ENCODE assay signal across 8 cellular contexts in genomic region chr5:79560774-79561524, GRCh38. TPM values are rescaled to one million over a fixed set of nuclear protein-coding genes. Genes with fewer than 3 reads are reported as not detected.
DNase-seq lines count a peak whose midpoint lies in the region; ATAC-seq and TF ChIP-seq lines count a peak whose summit lies in the region.

No MANE protein-coding gene starts in this region.

- intact Hi-C loops in vagina (cut with DNase I) = no loop called here

- H3K9me3 Mint-ChIP-seq in chondrocyte (ENCODE audit: low read depth) = no peaks in the 10 kb centered on the region

- no peaks in the 10 kb centered on the region for H3K27me3 ChIP-seq in Loucy (ENCODE audit: insufficient read depth, low read length, poor library complexity, severe bottlenecking)
- no peaks in the 10 kb centered on the region for H3K27me3 ChIP-seq in vagina

- no peak for TF ChIP-seq POLR2A in vagina (IDR thresholded peaks at IDR 0.05)

- peak; percentile 82 for ATAC-seq in GM21423 (IDR thresholded peaks at IDR 0.05; ENCODE audit: unreplicated experiment)

- peak overlapping the region; percentile 72; the same call in 1 of the 2 replicates for H2AFZ ChIP-seq in Loucy (ENCODE audit: low read length)

- H3K4me3 ChIP-seq in Loucy (ENCODE audit: low read length, poor library complexity, severe bottlenecking) (no peak overlapping the region), vagina (no peak overlapping the region)

- H4K20me1 ChIP-seq in Loucy (ENCODE audit: insufficient read depth, low read length, poor library complexity, severe bottlenecking) = no peaks in the 10 kb centered on the region

- no peak overlapping the region for H3K9ac ChIP-seq in Loucy (ENCODE audit: low read depth, low read length, poor library complexity, severe bottlenecking)

- no peak for TF ChIP-seq CTCF in Loucy (conservative IDR thresholded peaks at IDR 0.05; ENCODE audit: low read length)
- TF ChIP-seq CTCF in chondrocyte (IDR thresholded peaks at IDR 0.05) = no peak
- TF ChIP-seq CTCF in vagina (IDR thresholded peaks at IDR 0.05) = no peak

- no peak overlapping the region for H3K27ac ChIP-seq in vagina

- H3K27ac Mint-ChIP-seq in chondrocyte (ENCODE audit: unreplicated experiment) = peak overlapping the region; percentile 25

- H3K9me3 ChIP-seq in Loucy (ENCODE audit: insufficient read depth, low read depth, low read length) = no peaks in the 10 kb centered on the region
- no peaks in the 10 kb centered on the region for H3K9me3 ChIP-seq in vagina

- peaks cover 4% of the 10 kb centered on the region for H3K27me3 Mint-ChIP-seq in chondrocyte (ENCODE audit: low read depth)

- H3K4me1 Mint-ChIP-seq in chondrocyte (ENCODE audit: low read depth) = peaks cover 17% of the 10 kb centered on the region

- no peaks in the 10 kb centered on the region for H3K79me2 ChIP-seq in Loucy (ENCODE audit: insufficient read depth, low read length)

- DNase-seq in CD1c-positive myeloid dendritic cell (ENCODE audit: extremely low spot score) (peak; percentile 22), chondrocyte (ENCODE audit: low spot score) (no peak), DMS79 (lab: John Stamatoyannopoulos, UW) (no peak), NCI-H510A treated with DMSO at 0.1 percent for 48 hours (lab: John Stamatoyannopoulos, UW) (no peak), vagina (ENCODE audit: extremely low spot score in 2 of 2) (no peak), NCI-H2196 treated with DMSO at 0.1 percent for 48 hours (lab: John Stamatoyannopoulos, UW; ENCODE audit: unreplicated experiment) (no peak)

- H3K4me3 Mint-ChIP-seq in chondrocyte (ENCODE audit: unreplicated experiment) = no peak overlapping the region

- no peak overlapping the region for H3K4me2 ChIP-seq in Loucy (ENCODE audit: low read depth, low read length, poor library complexity, severe bottlenecking)

- H3K4me1 ChIP-seq in Loucy (ENCODE audit: insufficient read depth, low read length, poor library complexity, severe bottlenecking) (no peaks in the 10 kb centered on the region), vagina (no peaks in the 10 kb centered on the region)

- peaks cover 1% of the 10 kb centered on the region for H3K36me3 Mint-ChIP-seq in chondrocyte (ENCODE audit: low read depth)

- H3K36me3 ChIP-seq in Loucy (ENCODE audit: insufficient read depth, low read length) (no peaks in the 10 kb centered on the region), vagina (no peaks in the 10 kb centered on the region)

- no peaks in the 10 kb centered on the region for H3F3A ChIP-seq in Loucy (ENCODE audit: low read depth)

- H3K9me2 ChIP-seq in Loucy (replicated peaks; ENCODE audit: low read depth, low read length) = no peaks in the 10 kb centered on the region

RNA-seq across cellular contexts. Expression of gene HOMER1, which starts 47.0 kb away (rescaled TPM):
- 14.3 to 19.1 TPM (median 15.8 TPM) in 3 replicates for total RNA-seq in chondrocyte
- total RNA-seq in vagina = 5.4 TPM

RNA-seq across cellular contexts. Expression of gene TENT2, which starts 51.3 kb away (rescaled TPM):
- total RNA-seq in chondrocyte (36.9 to 45.3 TPM (median 40.2 TPM) in 3 replicates), vagina (70.2 TPM)
